ENCODE assay signal across 28 cellular contexts in genomic region chr14:52064174-52064573, GRCh38.
"Had no signal": no experiment of that assay in that cellular context is flagged by ENCODE, and none has a peak within 500 bp of the region (broad histone marks: within the 10 kb centered on the region; RNA-seq: fewer than 3 reads in every experiment).

No MANE protein-coding gene starts in this region.

- H3K9ac ChIP-seq: SK-N-SH had no signal

- H3K9me3 ChIP-seq: gastrocnemius medialis, left lung, ovary, psoas muscle, SK-N-SH, spleen, thoracic aorta, upper lobe of left lung, vagina had no signal

- H3K4me3 Mint-ChIP-seq: activated naive CD4-positive, alpha-beta T cell treated with anti-CD3 and anti-CD28 coated beads, Interleukin-2, amount 10 ng/mL, durations not matched to agents 7 days and 5 days; activated naive CD8-positive, alpha-beta T cell treated with anti-CD3 and anti-CD28 coated beads, Interleukin-2, amount 10 ng/mL, durations not matched to agents 7 days and 5 days; activated T-helper 1 cell treated with anti-CD3 and anti-CD28 coated beads, Interleukin-12 subunit alpha, Interleukin-12 subunit beta, Interleukin-2, Interleukin-4 antibody, amounts not matched to agents 30 ng/mL and 10 ng/mL and 1 ng/mL, durations not matched to agents 14 hours and 24 hours and 36 hours; naive B cell; T-helper 1 cell treated with Interleukin-12 subunit alpha and Interleukin-12 subunit beta and Interleukin-4 antibody, amounts not matched to agents 30 μg/mL and 1 μg/mL, for 36 hours had no signal

- H3K27ac Mint-ChIP-seq: activated naive CD4-positive, alpha-beta T cell treated with anti-CD3 and anti-CD28 coated beads, Interleukin-2, amount 10 ng/mL, durations not matched to agents 7 days and 5 days; activated naive CD8-positive, alpha-beta T cell treated with anti-CD3 and anti-CD28 coated beads, Interleukin-2, amount 10 ng/mL, durations not matched to agents 7 days and 5 days; activated T-helper 1 cell treated with anti-CD3 and anti-CD28 coated beads, Interleukin-12 subunit alpha, Interleukin-12 subunit beta, Interleukin-2, Interleukin-4 antibody, amounts not matched to agents 30 ng/mL and 10 ng/mL and 1 ng/mL, durations not matched to agents 14 hours and 24 hours and 36 hours; naive B cell; T-helper 1 cell treated with Interleukin-12 subunit alpha and Interleukin-12 subunit beta and Interleukin-4 antibody, amounts not matched to agents 30 μg/mL and 1 μg/mL, for 36 hours had no signal

- H3K27me3 ChIP-seq: brain microvascular endothelial cell, ovary, vagina had no signal

- H3K36me3 Mint-ChIP-seq: activated naive CD8-positive, alpha-beta T cell treated with anti-CD3 and anti-CD28 coated beads, Interleukin-2, amount 10 ng/mL, durations not matched to agents 7 days and 5 days; naive B cell had no signal

- H3K9me3 Mint-ChIP-seq: activated naive CD4-positive, alpha-beta T cell treated with anti-CD3 and anti-CD28 coated beads, Interleukin-2, amount 10 ng/mL, durations not matched to agents 7 days and 5 days; activated naive CD8-positive, alpha-beta T cell treated with anti-CD3 and anti-CD28 coated beads, Interleukin-2, amount 10 ng/mL, durations not matched to agents 7 days and 5 days; activated T-helper 1 cell treated with anti-CD3 and anti-CD28 coated beads, Interleukin-12 subunit alpha, Interleukin-12 subunit beta, Interleukin-2, Interleukin-4 antibody, amounts not matched to agents 30 ng/mL and 10 ng/mL and 1 ng/mL, durations not matched to agents 14 hours and 24 hours and 36 hours; naive B cell; T-helper 1 cell treated with Interleukin-12 subunit alpha and Interleukin-12 subunit beta and Interleukin-4 antibody, amounts not matched to agents 30 μg/mL and 1 μg/mL, for 36 hours had no signal

- ATAC-seq: gastrocnemius medialis, left lung, psoas muscle had no signal

- H3K36me3 ChIP-seq: gastrocnemius medialis, left lung, ovary, spleen, thoracic aorta, upper lobe of left lung, vagina had no signal

- H3K4me3 ChIP-seq: gastrocnemius medialis, left lung, ovary, psoas muscle, spleen, thoracic aorta, upper lobe of left lung, vagina had no signal

- DNase-seq: activated CD4-positive, alpha-beta T cell treated with anti-CD3 and anti-CD28 coated beads for 48 hours; activated CD4-positive, alpha-beta T cell treated with anti-CD3 and anti-CD28 coated beads, Interleukin-2, amount 50 U/mL, for 48 hours; activated CD8-positive, alpha-beta memory T cell treated with anti-CD3 and anti-CD28 coated beads, Interleukin-2, amount 50 U/mL, for 4 hours; activated gamma-delta T cell; activated naive CD4-positive, alpha-beta T cell treated with anti-CD3 and anti-CD28 coated beads, Interleukin-2, amount 10 ng/mL, durations not matched to agents 7 days and 5 days; activated naive CD8-positive, alpha-beta T cell treated with anti-CD3 and anti-CD28 coated beads, Interleukin-2, amount 10 ng/mL, durations not matched to agents 7 days and 5 days; activated T-cell treated with anti-CD3 and anti-CD28 coated beads, Interleukin-2, amount 50 U/mL, for 1 hour; amniotic stem cell; brain microvascular endothelial cell; caudate nucleus; gastrocnemius medialis; glutamatergic neuron; kidney glomerular epithelial cell; left lung; naive B cell; ovary; psoas muscle; SK-N-SH; spleen; stimulated activated naive CD8-positive, alpha-beta T cell treated with anti-CD3 and anti-CD28 coated beads, Interleukin-15, Interleukin-2, amounts not matched to agents 100 U/mL and 50 U/mL, for 24 hours; SW 1271; T-helper 9 cell; upper lobe of left lung had no signal

- H3K27ac ChIP-seq: brain microvascular endothelial cell, left lung, ovary, psoas muscle, spleen, thoracic aorta, upper lobe of left lung, vagina, VCaP had no signal
